Comparison of ENCODE assay signal across 8 cellular contexts in genomic region chr6:9540534-9541126, GRCh38.
DNase-seq lines count a peak whose midpoint lies in the region; ATAC-seq, FAIRE-seq and TF ChIP-seq lines count a peak whose summit lies in the region.

No MANE protein-coding gene starts in this region.

- TF ChIP-seq EP300 in transverse colon (IDR thresholded peaks at IDR 0.05; ENCODE audit: low read depth), result no peak

- peaks cover 7% of the 10 kb centered on the region for H3K4me1 Mint-ChIP-seq in Caco-2 (ENCODE audit: low read depth, unreplicated experiment)

- CTCF ChIA-PET in Caco-2 (lab: Charles Lee), result no interaction called here

- no peaks in the 10 kb centered on the region for H3K36me3 Mint-ChIP-seq in Caco-2 (ENCODE audit: insufficient read depth, unreplicated experiment)

- in situ Hi-C loops in KBM-7 (cut with MboI; ENCODE audit: low pct_unique_long_range_greater_than_20kb, low sequenced_read_pairs) (no loop called here), transverse colon (cut with MboI; ENCODE audit: low pct_ligation_motif_present in 1 of 4, low pct_unique_long_range_greater_than_20kb in 1 of 4, low sequenced_read_pairs in 3 of 4) (loop anchor here in 3 of 4 donors (25.0 kb wide), 1 partner anchor 897 kb away; no protein-coding TSS in a partner anchor)

- ATAC-seq in GM18909 (IDR thresholded peaks at IDR 0.05; ENCODE audit: poor library complexity, unreplicated experiment) (peak; percentile 68), GM21528 (IDR thresholded peaks at IDR 0.05; ENCODE audit: low FRiP score, unreplicated experiment) (no peak)

- no peak overlapping the region for H3K4me3 ChIP-seq in Caco-2 (ENCODE audit: low read depth, low read length)
- no peak overlapping the region for H3K4me3 ChIP-seq in transverse colon

- POLR2A ChIA-PET in Caco-2 (lab: Charles Lee), result no interaction called here

- H3K27me3 ChIP-seq in Caco-2 (replicated peaks; ENCODE audit: control insufficient read depth, insufficient read depth, low read length) (no peaks in the 10 kb centered on the region), transverse colon (no peaks in the 10 kb centered on the region)

- no peaks in the 10 kb centered on the region for H3K9me3 Mint-ChIP-seq in Caco-2 (ENCODE audit: unreplicated experiment)

- TF ChIP-seq CTCF in Caco-2 (IDR thresholded peaks at IDR 0.05; ENCODE audit: insufficient read depth in 1 of 2, low read depth in 1 of 2, low read length in 1 of 2, severe bottlenecking in 1 of 2, unreplicated experiment in 1 of 2) (peak; percentile 34 to 38), transverse colon (IDR thresholded peaks at IDR 0.05) (peak in 4 of 5 experiments; percentile 24 to 62 (median 50))

- no peak overlapping the region for H3K27ac ChIP-seq in transverse colon

- peak; percentile 70 for FAIRE-seq in frontal cortex (lab: Jason Lieb, UNC)

- BruUV-seq in Caco-2 (replicated peaks; lab: Mats Ljungman, UMichigan), result no TSS peak

- H3K9me3 ChIP-seq in Caco-2 (no peaks in the 10 kb centered on the region), transverse colon (no peaks in the 10 kb centered on the region)

- 53 to 80% methylated on average over 1 to 2 of the region's 2 CpGs for WGBS in transverse colon (ENCODE audit: low coverage in 1 of 2), 2 donors

- no peaks in the 10 kb centered on the region for H3K27me3 Mint-ChIP-seq in Caco-2 (ENCODE audit: insufficient read depth, unreplicated experiment)

- TF ChIP-seq POLR2A in transverse colon (IDR thresholded peaks at IDR 0.05), result no peak

- intact Hi-C loops in Caco-2 (cut with micrococcal nuclease; ENCODE audit: unreplicated experiment) (loop anchor here (5.0 to 10.0 kb wide), 2 partner anchors 312 to 864 kb away; no protein-coding TSS in a partner anchor), transverse colon (cut with DNase I; ENCODE audit: low total_unique reads) (no loop called here)

- DNase-seq in Caco-2, result peak in 1 of 2 experiments; percentile 27
- DNase-seq in KBM-7, result peak; percentile 48
- peak; percentile 38 for DNase-seq in SKM-1 (lab: John Stamatoyannopoulos, UW; ENCODE audit: unreplicated experiment)
- DNase-seq in frontal cortex (ENCODE audit: low spot score in 2 of 2), result peak in 1 of 2 donors; percentile 20
- DNase-seq in transverse colon, result no peak
- DNase-seq in NCI-H345 (lab: John Stamatoyannopoulos, UW), result no peak

- no peak overlapping the region for H3K4me3 Mint-ChIP-seq in Caco-2 (ENCODE audit: unreplicated experiment)

- H3K4me1 ChIP-seq in Caco-2 (peaks cover 17% of the 10 kb centered on the region), transverse colon (no peaks in the 10 kb centered on the region)

- H3K36me3 ChIP-seq in Caco-2 (ENCODE audit: control insufficient read depth, insufficient read depth, low read length), result no peaks in the 10 kb centered on the region
- H3K36me3 ChIP-seq in transverse colon, result no peaks in the 10 kb centered on the region

- no peak overlapping the region for H3K27ac Mint-ChIP-seq in Caco-2 (ENCODE audit: unreplicated experiment)

Comparison
In these comparisons a context has a peak if more than half of its experiments do, and no peak if none do; other contexts are left out.
1. DNase-seq: peak in KBM-7 (single experiment) and SKM-1 (single experiment); none in transverse colon (single experiment) and NCI-H345 (single experiment).